8 cellular contexts compared by ENCODE assay signal in the genomic region with DNA sequence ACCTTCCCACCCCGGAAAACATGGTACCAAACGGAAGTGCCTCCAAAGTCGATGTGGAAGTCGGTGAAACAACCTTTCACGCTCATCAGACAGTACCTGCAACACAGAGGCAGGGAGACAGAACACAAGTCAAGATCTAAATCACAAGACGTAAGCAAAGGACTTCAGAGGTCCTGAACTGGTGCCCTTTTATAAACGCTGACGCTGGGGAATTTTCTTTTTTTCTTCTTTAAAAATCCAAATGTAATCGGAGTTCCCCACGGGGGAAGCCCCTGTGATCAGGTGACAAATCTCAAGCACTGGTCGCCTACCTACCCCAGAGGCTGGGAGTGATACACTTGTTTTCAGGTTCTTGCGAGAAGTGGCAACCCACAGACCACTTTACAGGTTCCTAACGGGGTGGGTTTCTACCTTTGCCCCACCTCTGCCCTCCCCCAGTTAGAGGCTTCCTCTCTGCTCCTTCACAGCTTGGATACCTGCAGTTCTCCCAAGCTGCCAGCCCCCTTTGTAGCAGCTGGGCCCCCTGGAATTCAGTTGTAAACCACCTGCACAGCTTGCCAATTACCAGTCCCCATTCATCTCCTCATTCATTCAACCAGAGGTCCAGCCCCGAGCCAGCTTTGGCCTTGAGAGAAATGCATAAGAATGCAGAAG.
DNase-seq lines count a peak whose midpoint lies in the region; ATAC-seq and TF ChIP-seq lines count a peak whose summit lies in the region.

No MANE protein-coding gene starts in this region.

- peak; percentile 55 for TF ChIP-seq POLR2A in GM19193 (IDR thresholded peaks at IDR 0.05; ENCODE audit: extremely low read depth, insufficient read depth, insufficient read length)

- ATAC-seq in GM19328 (IDR thresholded peaks at IDR 0.05; ENCODE audit: unreplicated experiment) (no peak), HG02763 (IDR thresholded peaks at IDR 0.05; ENCODE audit: unreplicated experiment) (no peak)

- peak; percentile 50 to 67 for DNase-seq in activated CD4-positive, alpha-beta T cell treated with anti-CD3 and anti-CD28 coated beads, Interleukin-2, amount 50 U/mL, for 48 hours
- peak; percentile 60 for DNase-seq in germinal center (ENCODE audit: low spot score)
- peak; percentile 69 for DNase-seq in stimulated activated CD8-positive, alpha-beta memory T cell treated with anti-CD3 and anti-CD28 coated beads, Interleukin-4, amount 100 ng/mL, for 48 hours
- DNase-seq in NCI-H128 (lab: John Stamatoyannopoulos, UW; ENCODE audit: unreplicated experiment) = no peak
- no peak for DNase-seq in NCI-H1092 treated with DMSO at 0.1 percent for 48 hours (lab: John Stamatoyannopoulos, UW)

Comparison
In these comparisons a context has a peak if more than half of its experiments do, and no peak if none do; other contexts are left out.
1. DNase-seq: peak in activated CD4-positive, alpha-beta T cell treated with anti-CD3 and anti-CD28 coated beads, Interleukin-2, amount 50 U/mL, for 48 hours (2 of 2), germinal center (single experiment) and stimulated activated CD8-positive, alpha-beta memory T cell treated with anti-CD3 and anti-CD28 coated beads, Interleukin-4, amount 100 ng/mL, for 48 hours (single experiment); none in NCI-H128 (single experiment) and NCI-H1092 treated with DMSO at 0.1 percent for 48 hours (single experiment).